In genomic region chrX:126030021-126030420, GRCh38 we compare ENCODE assay signal across 35 cellular contexts.
DNase-seq lines count a peak whose midpoint lies in the region; ATAC-seq and TF ChIP-seq lines count a peak whose summit lies in the region.
"Had no signal": no experiment of that assay in that cellular context is flagged by ENCODE, and none has a peak within 500 bp of the region (broad histone marks: within the 10 kb centered on the region; RNA-seq: fewer than 3 reads in every experiment).

No MANE protein-coding gene starts in this region.

- DNase-seq in ELF-1 (ENCODE audit: low read depth, low spot score) (peak; percentile 1), GM13977 (ENCODE audit: low spot score) (peak; percentile 2), osteocyte (ENCODE audit: extremely low spot score, unreplicated experiment) (peak; percentile 74), aorta (no peak), HCEC 1CT (no peak)
- no peak for DNase-seq in activated CD8-positive, alpha-beta memory T cell treated with anti-CD3 and anti-CD28 coated beads for 24 hours
- no peak for DNase-seq in activated T-cell treated with anti-CD3 and anti-CD28 coated beads, Interleukin-2, amount 50 U/mL, for 72 hours
- DNase-seq: 8988T; ACHN; AML-193; BE2C; C1 segment of cervical spinal cord; Caco-2; Calu3; CD4-positive, alpha-beta memory T cell; CD4-positive, alpha-beta T cell; CD4-positive, CD25-positive, alpha-beta regulatory T cell; CD8-positive, alpha-beta memory T cell; CD8-positive, alpha-beta T cell; COR-L47; DMS 273 treated with DMSO at 0.1 percent for 48 hours; DMS153; DMS53; DMS79; DMS79 treated with DMSO at 0.1 percent for 48 hours; DND-41; EL had no signal

- no peak for TF ChIP-seq CTCF in GM13977 (IDR thresholded peaks at IDR 0.05; ENCODE audit: extremely low read depth, insufficient read depth, missing control alignments)
- TF ChIP-seq CTCF in osteocyte (IDR thresholded peaks at IDR 0.05) = no peak

- ATAC-seq in aorta (ENCODE audit: low FRiP score) (peak; percentile 56), GM21381 (IDR thresholded peaks at IDR 0.05; ENCODE audit: unreplicated experiment) (no peak)
- no peak for ATAC-seq in activated T-cell treated with anti-CD3 and anti-CD28 coated beads, Interleukin-2, amount 50 U/mL, for 72 hours (replicated peaks in 1 of 2)
- ATAC-seq: A549; CD8-positive, alpha-beta T cell had no signal

- no peak overlapping the region for H3K4me3 ChIP-seq in aorta (ENCODE audit: low read length in 2 of 2)
- H3K4me3 ChIP-seq: A549; BLaER1; BLaER1 treated with 17β-estradiol and CSF1 and Interleukin-3, amounts not matched to agents 10 nM and 100 nM had no signal

- H3K4me1 ChIP-seq in aorta (ENCODE audit: control insufficient read depth in 1 of 2, insufficient read depth in 2 of 2, low read length in 2 of 2) = no peaks in the 10 kb centered on the region
- H3K4me1 ChIP-seq: A549; BE2C; BLaER1; BLaER1 treated with 17β-estradiol and CSF1 and Interleukin-3, amounts not matched to agents 10 nM and 100 nM; Caco-2 had no signal

- no peaks in the 10 kb centered on the region for H3K4me1 Mint-ChIP-seq in osteocyte (ENCODE audit: unreplicated experiment)
- no peaks in the 10 kb centered on the region for H3K4me1 Mint-ChIP-seq in activated T-cell treated with anti-CD3 and anti-CD28 coated beads, Interleukin-2, amount 50 U/mL, for 72 hours (ENCODE audit: low read depth)
- H3K4me1 Mint-ChIP-seq: B cell; CD14-positive monocyte; CD4-positive, alpha-beta memory T cell; CD4-positive, CD25-positive, alpha-beta regulatory T cell; CD8-positive, alpha-beta memory T cell had no signal

- intact Hi-C loops in aorta (cut with DNase I) = no loop called here

- H3K9me3 ChIP-seq in aorta (ENCODE audit: control insufficient read depth, low read length) = no peaks in the 10 kb centered on the region
- H3K9me3 ChIP-seq: A549, BE2C, Caco-2 had no signal

- H3K36me3 ChIP-seq in aorta (ENCODE audit: control insufficient read depth in 1 of 2, insufficient read depth in 2 of 2, low read length in 1 of 2) = no peaks in the 10 kb centered on the region
- H3K36me3 ChIP-seq: BE2C; BLaER1; BLaER1 treated with 17β-estradiol and CSF1 and Interleukin-3, amounts not matched to agents 10 nM and 100 nM had no signal

- H3K27me3 Mint-ChIP-seq in osteocyte (ENCODE audit: unreplicated experiment) = no peaks in the 10 kb centered on the region
- no peaks in the 10 kb centered on the region for H3K27me3 Mint-ChIP-seq in activated T-cell treated with anti-CD3 and anti-CD28 coated beads, Interleukin-2, amount 50 U/mL, for 72 hours (ENCODE audit: low read depth)
- H3K27me3 Mint-ChIP-seq: B cell; CD4-positive, alpha-beta memory T cell; CD4-positive, CD25-positive, alpha-beta regulatory T cell; CD8-positive, alpha-beta memory T cell had no signal

- no peaks in the 10 kb centered on the region for H3K36me3 Mint-ChIP-seq in osteocyte (ENCODE audit: unreplicated experiment)
- no peaks in the 10 kb centered on the region for H3K36me3 Mint-ChIP-seq in activated T-cell treated with anti-CD3 and anti-CD28 coated beads, Interleukin-2, amount 50 U/mL, for 72 hours (ENCODE audit: insufficient read depth in 2 of 2)
- H3K36me3 Mint-ChIP-seq: CD14-positive monocyte; CD4-positive, alpha-beta memory T cell; CD4-positive, CD25-positive, alpha-beta regulatory T cell; CD8-positive, alpha-beta memory T cell; CD8-positive, alpha-beta T cell had no signal

- no peak overlapping the region for H3K4me3 Mint-ChIP-seq in osteocyte (ENCODE audit: unreplicated experiment)
- H3K4me3 Mint-ChIP-seq in activated T-cell treated with anti-CD3 and anti-CD28 coated beads, Interleukin-2, amount 50 U/mL, for 72 hours = no peak overlapping the region
- H3K4me3 Mint-ChIP-seq: B cell; CD14-positive monocyte; CD4-positive, alpha-beta memory T cell; CD4-positive, alpha-beta T cell; CD4-positive, CD25-positive, alpha-beta regulatory T cell; CD8-positive, alpha-beta memory T cell; CD8-positive, alpha-beta T cell had no signal

- no peak overlapping the region for H3K27ac ChIP-seq in aorta (ENCODE audit: low read depth in 1 of 2, low read length in 2 of 2)
- H3K27ac ChIP-seq: 22Rv1; A549; BLaER1; BLaER1 treated with 17β-estradiol and CSF1 and Interleukin-3, amounts not matched to agents 10 nM and 100 nM; C4-2B had no signal

- H3K27ac Mint-ChIP-seq in osteocyte (ENCODE audit: unreplicated experiment) = no peak overlapping the region
- no peak overlapping the region for H3K27ac Mint-ChIP-seq in activated T-cell treated with anti-CD3 and anti-CD28 coated beads, Interleukin-2, amount 50 U/mL, for 72 hours
- H3K27ac Mint-ChIP-seq: B cell; CD14-positive monocyte; CD4-positive, alpha-beta memory T cell; CD4-positive, alpha-beta T cell; CD4-positive, CD25-positive, alpha-beta regulatory T cell; CD8-positive, alpha-beta T cell had no signal

- peaks cover 49% of the 10 kb centered on the region for H3K9me3 Mint-ChIP-seq in osteocyte (ENCODE audit: unreplicated experiment)
- H3K9me3 Mint-ChIP-seq in activated T-cell treated with anti-CD3 and anti-CD28 coated beads, Interleukin-2, amount 50 U/mL, for 72 hours = peaks cover 0 to 3% of the 10 kb centered on the region in 2 donors
- H3K9me3 Mint-ChIP-seq: CD4-positive, alpha-beta T cell; CD8-positive, alpha-beta T cell had no signal

- H3K27me3 ChIP-seq in aorta (ENCODE audit: control insufficient read depth in 1 of 2, insufficient read depth in 2 of 2, low read length in 1 of 2) = no peaks in the 10 kb centered on the region
- H3K27me3 ChIP-seq: BE2C had no signal

- in situ Hi-C loops in GM13977 (cut with MboI; ENCODE audit: low pct_unique_long_range_greater_than_20kb, low sequenced_read_pairs, unreplicated experiment) = no loop called here

- 86 to 88% methylated on average over 4 of the region's 4 CpGs for WGBS in aorta, 2 donors

Comparison
In these comparisons a context has a peak if more than half of its experiments do, and no peak if none do; other contexts are left out.
1. DNase-seq: peak in ELF-1 (single experiment), GM13977 (single experiment) and osteocyte (single experiment); none in aorta (0 of 2), activated CD8-positive, alpha-beta memory T cell treated with anti-CD3 and anti-CD28 coated beads for 24 hours (single experiment), HCEC 1CT (single experiment) and activated T-cell treated with anti-CD3 and anti-CD28 coated beads, Interleukin-2, amount 50 U/mL, for 72 hours (0 of 2).